In genomic region chr1:23478896-23479790, GRCh38 we compare ENCODE assay signal across 1 cellular context.
A peak's percentile ranks its signal among the peaks of the same experiment; 100 is the strongest.
TF ChIP-seq lines count a peak whose summit lies in the region.

No MANE protein-coding gene starts in this region.

TF ChIP-seq in HepG2, 621 proteins besides CTCF, POLR2A, EP300 and RAD21 (continued from another document and continues in another):
- TF ChIP-seq ZNF687 (CRISPR knock-in tag; IDR thresholded peaks at IDR 0.05) (peak; percentile 85), ZNF230 (CRISPR knock-in tag; IDR thresholded peaks at IDR 0.05) (no peak), USF2 (IDR thresholded peaks at IDR 0.05; ENCODE audit: low read depth, low read length) (peak; percentile 69), USF2 (CRISPR knock-in tag; IDR thresholded peaks at IDR 0.05; ENCODE audit: borderline replicate concordance) (peak; percentile 93; the same call in 1 of the 2 replicates), SAFB2 (CRISPR knock-in tag; IDR thresholded peaks at IDR 0.05; ENCODE audit: borderline replicate concordance, low read depth) (no peak), ZNF775 (CRISPR knock-in tag; IDR thresholded peaks at IDR 0.05; ENCODE audit: borderline replicate concordance) (no peak), FOSL2 (CRISPR knock-in tag; IDR thresholded peaks at IDR 0.05) (peak; percentile 66), ZNF616 (CRISPR knock-in tag; IDR thresholded peaks at IDR 0.05; ENCODE audit: low read depth) (no peak), GABPA (IDR thresholded peaks at IDR 0.05; ENCODE audit: low read depth, low read length) (no peak), GABPA (CRISPR knock-in tag; IDR thresholded peaks at IDR 0.05; ENCODE audit: low read depth) (peak; percentile 45; the same call in 1 of the 2 replicates), FOXJ3 (CRISPR knock-in tag; IDR thresholded peaks at IDR 0.05; ENCODE audit: borderline replicate concordance) (peak; percentile 82; the same call in 1 of the 2 replicates), HNF4A (CRISPR knock-in tag; IDR thresholded peaks at IDR 0.05) (peak; percentile 65), FOXM1 (CRISPR knock-in tag; IDR thresholded peaks at IDR 0.05) (no peak), ZNF260 (CRISPR knock-in tag; IDR thresholded peaks at IDR 0.05; ENCODE audit: borderline replicate concordance, low read depth) (no peak), MEIS2 (CRISPR knock-in tag; IDR thresholded peaks at IDR 0.05) (peak; percentile 59; the same call in 1 of the 2 replicates), ZNF605 (CRISPR knock-in tag; IDR thresholded peaks at IDR 0.05) (no peak; the same call in 1 of the 2 replicates), CREB3 (CRISPR knock-in tag; IDR thresholded peaks at IDR 0.05) (no peak), BRD4 (CRISPR knock-in tag; IDR thresholded peaks at IDR 0.05) (no peak), FOXK2 (IDR thresholded peaks at IDR 0.05) (peak; percentile 60; the same call in 1 of the 2 replicates), PAF1 (CRISPR knock-in tag; IDR thresholded peaks at IDR 0.05) (no peak), PRMT3 (CRISPR knock-in tag; IDR thresholded peaks at IDR 0.05; ENCODE audit: borderline replicate concordance, low read depth) (no peak), NR2F6 (IDR thresholded peaks at IDR 0.05) (peak; percentile 89), NR2F6 (CRISPR knock-in tag; IDR thresholded peaks at IDR 0.05) (peak; percentile 93), HOXA7 (CRISPR knock-in tag; IDR thresholded peaks at IDR 0.05) (no peak), ZNF251 (CRISPR knock-in tag; IDR thresholded peaks at IDR 0.05) (no peak), TGIF2 (CRISPR knock-in tag; IDR thresholded peaks at IDR 0.05) (peak; percentile 93), AGO2 (optimal IDR thresholded peaks at IDR 0.05; ENCODE audit: low read depth, low read length) (no peak), ZNF777 (CRISPR knock-in tag; IDR thresholded peaks at IDR 0.05) (no peak), EZH2 (conservative IDR thresholded peaks at IDR 0.05; ENCODE audit: low read depth, low read length) (no peak), MTF1 (CRISPR knock-in tag; IDR thresholded peaks at IDR 0.05) (no peak), ARID2 (CRISPR knock-in tag; IDR thresholded peaks at IDR 0.05; ENCODE audit: borderline replicate concordance) (no peak), KDM3A (CRISPR knock-in tag; IDR thresholded peaks at IDR 0.05; ENCODE audit: low read depth) (peak; percentile 62; the same call in 1 of the 2 replicates), MIER2 (CRISPR knock-in tag; IDR thresholded peaks at IDR 0.05) (peak; percentile 46; the same call in 1 of the 2 replicates), ZNF772 (CRISPR knock-in tag; IDR thresholded peaks at IDR 0.05) (peak; percentile 87), SOX13 (IDR thresholded peaks at IDR 0.05) (no peak), SOX13 (CRISPR knock-in tag; conservative IDR thresholded peaks at IDR 0.05 in 1 of 2, IDR thresholded peaks at IDR 0.05 in 1 of 2) (peak in 1 of 2 experiments; percentile 69; a peak in 2 of 4 replicates), GMEB1 (CRISPR knock-in tag; IDR thresholded peaks at IDR 0.05; ENCODE audit: borderline replicate concordance) (peak; percentile 45; the same call in 1 of the 2 replicates), TARDBP (CRISPR knock-in tag; IDR thresholded peaks at IDR 0.05) (peak; percentile 84), ZNF354B (CRISPR knock-in tag; IDR thresholded peaks at IDR 0.05) (no peak), RCOR2 (CRISPR knock-in tag; IDR thresholded peaks at IDR 0.05) (0 out of 2 replicates have a peak, but pooled peaks have one; percentile 57), BCL6 (CRISPR knock-in tag; IDR thresholded peaks at IDR 0.05) (peak; percentile 74), BORCS8-MEF2B (CRISPR knock-in tag; IDR thresholded peaks at IDR 0.05) (0 out of 2 replicates have a peak, but pooled peaks have one; percentile 18), MZF1 (CRISPR knock-in tag; IDR thresholded peaks at IDR 0.05; ENCODE audit: borderline replicate concordance) (no peak), ZNF724P (CRISPR knock-in tag; IDR thresholded peaks at IDR 0.05; ENCODE audit: borderline replicate concordance) (no peak), ZNF556 (CRISPR knock-in tag; IDR thresholded peaks at IDR 0.05; ENCODE audit: borderline replicate concordance) (peak; percentile 35; the same call in 1 of the 2 replicates)
- TF ChIP-seq, protein P1, sequence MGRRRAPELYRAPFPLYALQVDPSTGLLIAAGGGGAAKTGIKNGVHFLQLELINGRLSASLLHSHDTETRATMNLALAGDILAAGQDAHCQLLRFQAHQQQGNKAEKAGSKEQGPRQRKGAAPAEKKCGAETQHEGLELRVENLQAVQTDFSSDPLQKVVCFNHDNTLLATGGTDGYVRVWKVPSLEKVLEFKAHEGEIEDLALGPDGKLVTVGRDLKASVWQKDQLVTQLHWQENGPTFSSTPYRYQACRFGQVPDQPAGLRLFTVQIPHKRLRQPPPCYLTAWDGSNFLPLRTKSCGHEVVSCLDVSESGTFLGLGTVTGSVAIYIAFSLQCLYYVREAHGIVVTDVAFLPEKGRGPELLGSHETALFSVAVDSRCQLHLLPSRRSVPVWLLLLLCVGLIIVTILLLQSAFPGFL (CRISPR knock-in tag; IDR thresholded peaks at IDR 0.05) = no peak
- TF ChIP-seq, protein P2, sequence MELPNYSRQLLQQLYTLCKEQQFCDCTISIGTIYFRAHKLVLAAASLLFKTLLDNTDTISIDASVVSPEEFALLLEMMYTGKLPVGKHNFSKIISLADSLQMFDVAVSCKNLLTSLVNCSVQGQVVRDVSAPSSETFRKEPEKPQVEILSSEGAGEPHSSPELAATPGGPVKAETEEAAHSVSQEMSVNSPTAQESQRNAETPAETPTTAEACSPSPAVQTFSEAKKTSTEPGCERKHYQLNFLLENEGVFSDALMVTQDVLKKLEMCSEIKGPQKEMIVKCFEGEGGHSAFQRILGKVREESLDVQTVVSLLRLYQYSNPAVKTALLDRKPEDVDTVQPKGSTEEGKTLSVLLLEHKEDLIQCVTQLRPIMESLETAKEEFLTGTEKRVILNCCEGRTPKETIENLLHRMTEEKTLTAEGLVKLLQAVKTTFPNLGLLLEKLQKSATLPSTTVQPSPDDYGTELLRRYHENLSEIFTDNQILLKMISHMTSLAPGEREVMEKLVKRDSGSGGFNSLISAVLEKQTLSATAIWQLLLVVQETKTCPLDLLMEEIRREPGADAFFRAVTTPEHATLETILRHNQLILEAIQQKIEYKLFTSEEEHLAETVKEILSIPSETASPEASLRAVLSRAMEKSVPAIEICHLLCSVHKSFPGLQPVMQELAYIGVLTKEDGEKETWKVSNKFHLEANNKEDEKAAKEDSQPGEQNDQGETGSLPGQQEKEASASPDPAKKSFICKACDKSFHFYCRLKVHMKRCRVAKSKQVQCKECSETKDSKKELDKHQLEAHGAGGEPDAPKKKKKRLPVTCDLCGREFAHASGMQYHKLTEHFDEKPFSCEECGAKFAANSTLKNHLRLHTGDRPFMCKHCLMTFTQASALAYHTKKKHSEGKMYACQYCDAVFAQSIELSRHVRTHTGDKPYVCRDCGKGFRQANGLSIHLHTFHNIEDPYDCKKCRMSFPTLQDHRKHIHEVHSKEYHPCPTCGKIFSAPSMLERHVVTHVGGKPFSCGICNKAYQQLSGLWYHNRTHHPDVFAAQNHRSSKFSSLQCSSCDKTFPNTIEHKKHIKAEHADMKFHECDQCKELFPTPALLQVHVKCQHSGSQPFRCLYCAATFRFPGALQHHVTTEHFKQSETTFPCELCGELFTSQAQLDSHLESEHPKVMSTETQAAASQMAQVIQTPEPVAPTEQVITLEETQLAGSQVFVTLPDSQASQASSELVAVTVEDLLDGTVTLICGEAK (IDR thresholded peaks at IDR 0.05) = no peak
- TF ChIP-seq, protein P2 (CRISPR knock-in tag; IDR thresholded peaks at IDR 0.05) = peak; percentile 27; the same call in 1 of the 2 replicates
